8 cellular contexts compared by ENCODE assay signal in genomic region chr17:32486701-32487459, GRCh38. TPM values are rescaled to one million over a fixed set of nuclear protein-coding genes. Genes with fewer than 3 reads are reported as not detected.
DNase-seq lines count a peak whose midpoint lies in the region; ATAC-seq lines count a peak whose summit lies in the region.

Gene CDK5R1 (plus strand): TSS chr17:32486993. CDS start chr17:32487621, 628 bp downstream.

- POLR2A ChIA-PET in activated CD4-positive, alpha-beta memory T cell treated with anti-CD3 and anti-CD28 coated beads for 36 hours (lab: Charles Lee), result interaction anchor here (0.7 to 6.7 kb wide), 6 partner anchors 17 to 136 kb away, joined by 3 to 38 read pairs (median 10); partner anchors contain the start of gene PSMD11

- peak within 1 kb of the TSS; percentile 87 for H3K4me3 Mint-ChIP-seq in activated CD4-positive, alpha-beta memory T cell treated with anti-CD3 and anti-CD28 coated beads for 36 hours
- H3K4me3 Mint-ChIP-seq in memory B cell, result peak within 1 kb of the TSS; percentile 94

- intact Hi-C loops in activated CD4-positive, alpha-beta memory T cell treated with anti-CD3 and anti-CD28 coated beads for 36 hours (cut with micrococcal nuclease), result loop anchor here (1.0 to 5.0 kb wide), 4 partner anchors 16 to 390 kb away; partner anchors contain the start of gene MYO1D

- CTCF ChIA-PET in activated CD4-positive, alpha-beta memory T cell treated with anti-CD3 and anti-CD28 coated beads for 36 hours (lab: Charles Lee), result interaction anchor here (0.8 to 12.0 kb wide), 18 partner anchors 17 to 429 kb away, joined by 3 to 102 read pairs (median 4); partner anchors contain the start of genes MYO1D and PSMD11

- peak; percentile 38 for ATAC-seq in HG02981 (IDR thresholded peaks at IDR 0.05; ENCODE audit: unreplicated experiment)
- peak; percentile 73 for ATAC-seq in memory B cell (ENCODE audit: low read depth)

- H3K27ac Mint-ChIP-seq in activated CD4-positive, alpha-beta memory T cell treated with anti-CD3 and anti-CD28 coated beads for 36 hours, result peak within 1 kb of the TSS; percentile 86
- peak within 1 kb of the TSS; percentile 84 for H3K27ac Mint-ChIP-seq in memory B cell

- no peaks in the 10 kb centered on the region for H3K9me3 Mint-ChIP-seq in activated CD4-positive, alpha-beta memory T cell treated with anti-CD3 and anti-CD28 coated beads for 36 hours
- no peaks in the 10 kb centered on the region for H3K9me3 Mint-ChIP-seq in memory B cell

- peaks cover 34% of the 10 kb centered on the region for H3K36me3 Mint-ChIP-seq in activated CD4-positive, alpha-beta memory T cell treated with anti-CD3 and anti-CD28 coated beads for 36 hours
- H3K36me3 Mint-ChIP-seq in memory B cell, result peaks cover 2% of the 10 kb centered on the region

- peak; percentile 23 for DNase-seq in NK-92 treated with Interleukin-12 subunit alpha and Interleukin-12 subunit beta, amount 100 ng/mL, for 24 hours (lab: John Stamatoyannopoulos, UW)
- DNase-seq in NK-92 (lab: John Stamatoyannopoulos, UW; ENCODE audit: unreplicated experiment) (no peak), NCI-H345 treated with DMSO at 0.1 percent for 48 hours (lab: John Stamatoyannopoulos, UW; ENCODE audit: unreplicated experiment) (peak; percentile 48), memory B cell (ENCODE audit: low spot score in 2 of 2) (peak; percentile 70 to 79)
- peak; percentile 82 for DNase-seq in activated CD4-positive, alpha-beta memory T cell treated with anti-CD3 and anti-CD28 coated beads for 36 hours
- DNase-seq in effector CD8-positive, alpha-beta T cell (lab: John Stamatoyannopoulos, UW), result peak; percentile 50
- peak; percentile 35 for DNase-seq in stimulated activated CD8-positive, alpha-beta memory T cell treated with anti-CD3 and anti-CD28 coated beads, Interleukin-15, amount 100 ng/mL, for 1 hour (ENCODE audit: low read depth)

- H3K4me1 Mint-ChIP-seq in activated CD4-positive, alpha-beta memory T cell treated with anti-CD3 and anti-CD28 coated beads for 36 hours (ENCODE audit: low read depth), result peaks cover 51% of the 10 kb centered on the region
- H3K4me1 Mint-ChIP-seq in memory B cell, result peaks cover 33% of the 10 kb centered on the region

- H3K27me3 Mint-ChIP-seq in activated CD4-positive, alpha-beta memory T cell treated with anti-CD3 and anti-CD28 coated beads for 36 hours, result no peaks in the 10 kb centered on the region
- H3K27me3 Mint-ChIP-seq in memory B cell, result no peaks in the 10 kb centered on the region

RNA-seq across cellular contexts. Expression of gene CDK5R1, which starts in this region (rescaled TPM):
- 10 to 100 TPM; 12.4 to 13.1 TPM for total RNA-seq in activated CD4-positive, alpha-beta memory T cell treated with anti-CD3 and anti-CD28 coated beads for 36 hours
